ENCODE assay signal across 1 cellular context in genomic region chr17:17849147-17849820, GRCh38.
TF ChIP-seq lines count a peak whose summit lies in the region.

No MANE protein-coding gene starts in this region.

TF ChIP-seq in H1, 55 proteins besides CTCF, POLR2A, EP300 and RAD21:
- TF ChIP-seq SUZ12 (IDR thresholded peaks at IDR 0.05; ENCODE audit: low read length), result no peak
- no peak for TF ChIP-seq JUND (IDR thresholded peaks at IDR 0.05; ENCODE audit: low read length)
- TF ChIP-seq BACH1 (IDR thresholded peaks at IDR 0.05; ENCODE audit: low read length), result no peak
